ENCODE assay signal across 23 cellular contexts in the genomic region with DNA sequence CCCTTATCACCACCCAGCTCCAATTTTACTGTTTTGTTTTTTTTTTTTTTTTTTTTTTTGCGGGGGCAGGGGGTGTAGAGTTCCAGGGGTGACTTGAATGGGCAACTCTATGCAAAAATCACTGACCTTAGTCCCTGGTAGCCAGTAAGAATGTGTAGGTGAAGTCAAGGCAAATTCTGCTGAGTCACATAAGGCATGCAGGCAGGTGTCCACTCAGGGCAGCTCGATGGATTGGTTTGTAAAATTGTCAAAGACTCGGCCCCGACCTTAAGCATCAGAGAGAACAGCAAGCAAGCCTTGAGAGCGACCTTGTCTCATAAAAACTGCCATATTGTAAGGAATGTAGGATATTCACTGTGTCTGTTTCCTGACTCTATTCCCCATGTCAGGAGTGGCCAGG.
DNase-seq lines count a peak whose midpoint lies in the region; ATAC-seq, FAIRE-seq and TF ChIP-seq lines count a peak whose summit lies in the region.
"Had no signal": no experiment of that assay in that cellular context is flagged by ENCODE, and none has a peak within 500 bp of the region (broad histone marks: within the 10 kb centered on the region; RNA-seq: fewer than 3 reads in every experiment).

No MANE protein-coding gene starts in this region.

- no peak overlapping the region for H3K18ac ChIP-seq in IMR-90 (ENCODE audit: low read depth, low read length)

- no peak overlapping the region for H2AFZ ChIP-seq in IMR-90 (replicated peaks; ENCODE audit: low read length, poor library complexity)

- peak overlapping the region; percentile 50 for H3K27ac Mint-ChIP-seq in endodermal cell
- H3K27ac Mint-ChIP-seq: CD4-positive, CD25-positive, alpha-beta regulatory T cell; CD8-positive, alpha-beta memory T cell; H9 had no signal

- H4K8ac ChIP-seq in IMR-90 (ENCODE audit: low read depth in 2 of 2, low read length in 2 of 2): no peak overlapping the region

- H3K9me1 ChIP-seq in IMR-90 (ENCODE audit: insufficient read depth, low read length): no peaks in the 10 kb centered on the region

- no peak overlapping the region for H3K56ac ChIP-seq in IMR-90 (ENCODE audit: extremely low read depth, insufficient read depth, low read length)

- dilution Hi-C loops in IMR-90 (cut with HindIII; ENCODE audit: low sequenced_read_pairs, unreplicated experiment): no loop called here

- TF ChIP-seq POLR2A in A549 (IDR thresholded peaks at IDR 0.05; ENCODE audit: low read length): no peak
- TF ChIP-seq POLR2A in IMR-90 (IDR thresholded peaks at IDR 0.05; ENCODE audit: low read depth, low read length): no peak

- no peak overlapping the region for H2AK9ac ChIP-seq in IMR-90 (replicated peaks; ENCODE audit: low read depth, low read length, poor library complexity)

- no peaks in the 10 kb centered on the region for H3K27me3 ChIP-seq in IMR-90 (ENCODE audit: control insufficient read depth, insufficient read depth, low read length)
- no peaks in the 10 kb centered on the region for H3K27me3 ChIP-seq in endodermal cell (ENCODE audit: control insufficient read depth, insufficient read depth, low read length, poor library complexity, severe bottlenecking)
- no peaks in the 10 kb centered on the region for H3K27me3 ChIP-seq in psoas muscle (ENCODE audit: insufficient read depth in 3 of 3, low read length in 2 of 3)
- H3K27me3 ChIP-seq: BE2C had no signal

- H3K14ac ChIP-seq in IMR-90 (replicated peaks; ENCODE audit: low read depth, low read length): no peak overlapping the region

- H3K4ac ChIP-seq in IMR-90 (ENCODE audit: low read depth, low read length): no peak overlapping the region

- H3K4me2 ChIP-seq in A549 (no peak overlapping the region), IMR-90 (ENCODE audit: low read depth, low read length) (no peak overlapping the region)

- no peak overlapping the region for H2BK20ac ChIP-seq in IMR-90 (ENCODE audit: low read depth, low read length)

- H3K36me3 ChIP-seq in IMR-90 (ENCODE audit: control insufficient read depth, insufficient read depth, low read length): no peaks in the 10 kb centered on the region
- H3K36me3 ChIP-seq in endodermal cell (ENCODE audit: control insufficient read depth, insufficient read depth, low read length): no peaks in the 10 kb centered on the region
- peaks cover 0 to 74% of the 10 kb centered on the region in 2 donors for H3K36me3 ChIP-seq in psoas muscle (ENCODE audit: insufficient read depth in 1 of 2, low read depth in 1 of 2)
- H3K36me3 ChIP-seq: BE2C had no signal

- CTCF ChIA-PET in A549 (lab: Yijun Ruan, JAX) (no interaction called here), IMR-90 (lab: Yijun Ruan, JAX) (no interaction called here)

- FAIRE-seq in A549 (lab: Jason Lieb, UNC): no peak
- FAIRE-seq: G401.6, GM12891 had no signal

- H2BK120ac ChIP-seq in IMR-90 (ENCODE audit: low read depth, low read length): no peak overlapping the region

- H2BK5ac ChIP-seq in IMR-90 (ENCODE audit: low read depth, low read length, poor library complexity, severe bottlenecking): no peak overlapping the region

- H3K79me1 ChIP-seq in IMR-90 (ENCODE audit: low read depth in 1 of 2, low read length in 2 of 2): no peaks in the 10 kb centered on the region

- no peak overlapping the region for H3K23ac ChIP-seq in IMR-90 (ENCODE audit: low read depth, low read length)

- H4K91ac ChIP-seq in IMR-90 (ENCODE audit: insufficient read depth, low read depth, low read length): no peak overlapping the region

- no TSS peak for BruUV-seq in IMR-90 (replicated peaks; lab: Mats Ljungman, UMichigan)

- no peak overlapping the region for H2BK15ac ChIP-seq in IMR-90 (ENCODE audit: low read depth, low read length)

- H3K9me3 ChIP-seq in A549 (no peaks in the 10 kb centered on the region), IMR-90 (ENCODE audit: control insufficient read depth, insufficient read depth, low read length) (peaks cover 20% of the 10 kb centered on the region), endodermal cell (ENCODE audit: control insufficient read depth, low read length) (no peaks in the 10 kb centered on the region), psoas muscle (no peaks in the 10 kb centered on the region)
- H3K9me3 ChIP-seq: BE2C had no signal

- peaks cover 3% of the 10 kb centered on the region for H3K9me3 Mint-ChIP-seq in endodermal cell

- TF ChIP-seq EP300 in A549 (IDR thresholded peaks at IDR 0.05): no peak

- TF ChIP-seq CTCF in A549 (IDR thresholded peaks at IDR 0.05) (no peak), IMR-90 (conservative IDR thresholded peaks at IDR 0.05; ENCODE audit: low read depth, low read length) (no peak), endodermal cell (conservative IDR thresholded peaks at IDR 0.05) (no peak), psoas muscle (IDR thresholded peaks at IDR 0.05) (no peak)

- H3K27me3 Mint-ChIP-seq in endodermal cell (ENCODE audit: insufficient read depth): no peaks in the 10 kb centered on the region

- POLR2A ChIA-PET in A549 (lab: Yijun Ruan, JAX): no interaction called here
- POLR2A ChIA-PET in IMR-90 (lab: Charles Lee; ENCODE audit: unreplicated experiment): no interaction called here

- H3K4me1 ChIP-seq in A549 (no peaks in the 10 kb centered on the region), IMR-90 (ENCODE audit: control insufficient read depth, insufficient read depth, low read length) (no peaks in the 10 kb centered on the region), endodermal cell (ENCODE audit: control insufficient read depth, insufficient read depth, low read length) (no peaks in the 10 kb centered on the region), psoas muscle (no peaks in the 10 kb centered on the region)
- H3K4me1 ChIP-seq: BE2C had no signal

- H3K27ac ChIP-seq in A549: no peak overlapping the region
- no peak overlapping the region for H3K27ac ChIP-seq in IMR-90 (ENCODE audit: insufficient read depth, low read length)
- H3K27ac ChIP-seq in endodermal cell (ENCODE audit: low read depth, low read length): no peak overlapping the region
- peak overlapping the region; percentile 23 for H3K27ac ChIP-seq in psoas muscle

- no peak for TF ChIP-seq RAD21 in A549 (conservative IDR thresholded peaks at IDR 0.05 in 1 of 2, IDR thresholded peaks at IDR 0.05 in 1 of 2)
- no peak for TF ChIP-seq RAD21 in IMR-90 (IDR thresholded peaks at IDR 0.05; ENCODE audit: low read length)

- H3K4me3 ChIP-seq in A549 (no peak overlapping the region), IMR-90 (ENCODE audit: insufficient read depth, low read depth, low read length) (no peak overlapping the region), endodermal cell (ENCODE audit: low read length) (no peak overlapping the region), psoas muscle (no peak overlapping the region)

- H4K20me1 ChIP-seq in IMR-90 (ENCODE audit: insufficient read depth, low read length): no peaks in the 10 kb centered on the region

- H4K5ac ChIP-seq in IMR-90 (ENCODE audit: low read depth, low read length): no peak overlapping the region

- H3K4me3 Mint-ChIP-seq in endodermal cell: no peak overlapping the region
- H3K4me3 Mint-ChIP-seq: CD4-positive, CD25-positive, alpha-beta regulatory T cell; CD8-positive, alpha-beta memory T cell; H9 had no signal

- DNase-seq in A549 (ENCODE audit: low read depth in 1 of 2, low spot score in 1 of 2) (no peak), IMR-90 (no peak), endodermal cell (no peak), psoas muscle (no peak), left cardiac atrium (no peak), iPS-NIHi7 (ENCODE audit: extremely low spot score) (no peak)
- DNase-seq in stimulated activated CD4-positive, alpha-beta T cell treated with anti-CD3 and anti-CD28 coated beads, Interleukin-4, amount 100 ng/mL, for 1 hour: no peak
- DNase-seq: 8988T; ACHN; BE2C; C1 segment of cervical spinal cord; CD4-positive, CD25-positive, alpha-beta regulatory T cell; CD8-positive, alpha-beta memory T cell; COR-L47; DMS 273 treated with DMSO at 0.1 percent for 48 hours; DMS53; DND-41; GOT3; H9; KBM-7 had no signal

- intact Hi-C loops in IMR-90 (cut with micrococcal nuclease) (no loop called here), psoas muscle (cut with DNase I) (no loop called here), left cardiac atrium (cut with DNase I) (no loop called here)

- H2AK5ac ChIP-seq in IMR-90 (ENCODE audit: low read depth, low read length): no peak overlapping the region

- WGBS in A549 (ENCODE audit: missing lambda C conversion rate): 0% methylated on average over 5 of the region's 5 CpGs
- WGBS in IMR-90 (ENCODE audit: extremely low coverage in 2 of 2, insufficient read length in 1 of 2), 2 experiments: 0% methylated on average over 1 of the region's 5 CpGs; no CpG with 5 or more reads in 1 of the 2 experiments
- WGBS in endodermal cell (ENCODE audit: insufficient coverage in 1 of 2, insufficient read length in 1 of 2), 2 experiments: 87 to 93% methylated on average over 4 to 5 of the region's 5 CpGs
- 68 to 76% (median 75%) methylated on average over 5 of the region's 5 CpGs for WGBS in psoas muscle, 3 donors

- no peak for ATAC-seq in A549
- no peak for ATAC-seq in IMR-90 (ENCODE audit: low read depth)
- no peak for ATAC-seq in psoas muscle
- ATAC-seq in left cardiac atrium: no peak
- no peak for ATAC-seq in GM18873 (IDR thresholded peaks at IDR 0.05; ENCODE audit: low FRiP score, unreplicated experiment)

- H3K9ac ChIP-seq in IMR-90 (ENCODE audit: low read depth, low read length) (no peak overlapping the region), endodermal cell (ENCODE audit: extremely low read depth, low read length, poor library complexity, severe bottlenecking) (no peak overlapping the region)

- peaks cover 8% of the 10 kb centered on the region for H3K4me1 Mint-ChIP-seq in endodermal cell
- H3K4me1 Mint-ChIP-seq: CD4-positive, CD25-positive, alpha-beta regulatory T cell; CD8-positive, alpha-beta memory T cell had no signal

- no peaks in the 10 kb centered on the region for H3K36me3 Mint-ChIP-seq in endodermal cell (ENCODE audit: low read depth)
- H3K36me3 Mint-ChIP-seq: CD4-positive, CD25-positive, alpha-beta regulatory T cell; CD8-positive, alpha-beta memory T cell had no signal

- in situ Hi-C loops in IMR-90 (cut with MboI; ENCODE audit: low sequenced_read_pairs): no loop called here

TF ChIP-seq in A549, 52 proteins besides CTCF, POLR2A, EP300 and RAD21 (continues in another document):
- TF ChIP-seq ESRRA (IDR thresholded peaks at IDR 0.05; ENCODE audit: borderline replicate concordance, low read length) (no peak), MAFK (IDR thresholded peaks at IDR 0.05; ENCODE audit: partially characterized antibody) (peak; percentile 23), MYC (IDR thresholded peaks at IDR 0.05; ENCODE audit: borderline replicate concordance, low read length) (no peak), RARB (CRISPR knock-in tag; IDR thresholded peaks at IDR 0.05) (no peak), MAZ (IDR thresholded peaks at IDR 0.05; ENCODE audit: borderline replicate concordance, low read depth, low read length) (no peak)

TF ChIP-seq in IMR-90, 13 proteins besides CTCF, POLR2A, EP300 and RAD21 (continues in another document):
- 0 out of 2 replicates have a peak, but pooled peaks have one; percentile 39 for TF ChIP-seq NFE2L2 (IDR thresholded peaks at IDR 0.05; ENCODE audit: low read depth, low read length)
